In the genomic region with DNA sequence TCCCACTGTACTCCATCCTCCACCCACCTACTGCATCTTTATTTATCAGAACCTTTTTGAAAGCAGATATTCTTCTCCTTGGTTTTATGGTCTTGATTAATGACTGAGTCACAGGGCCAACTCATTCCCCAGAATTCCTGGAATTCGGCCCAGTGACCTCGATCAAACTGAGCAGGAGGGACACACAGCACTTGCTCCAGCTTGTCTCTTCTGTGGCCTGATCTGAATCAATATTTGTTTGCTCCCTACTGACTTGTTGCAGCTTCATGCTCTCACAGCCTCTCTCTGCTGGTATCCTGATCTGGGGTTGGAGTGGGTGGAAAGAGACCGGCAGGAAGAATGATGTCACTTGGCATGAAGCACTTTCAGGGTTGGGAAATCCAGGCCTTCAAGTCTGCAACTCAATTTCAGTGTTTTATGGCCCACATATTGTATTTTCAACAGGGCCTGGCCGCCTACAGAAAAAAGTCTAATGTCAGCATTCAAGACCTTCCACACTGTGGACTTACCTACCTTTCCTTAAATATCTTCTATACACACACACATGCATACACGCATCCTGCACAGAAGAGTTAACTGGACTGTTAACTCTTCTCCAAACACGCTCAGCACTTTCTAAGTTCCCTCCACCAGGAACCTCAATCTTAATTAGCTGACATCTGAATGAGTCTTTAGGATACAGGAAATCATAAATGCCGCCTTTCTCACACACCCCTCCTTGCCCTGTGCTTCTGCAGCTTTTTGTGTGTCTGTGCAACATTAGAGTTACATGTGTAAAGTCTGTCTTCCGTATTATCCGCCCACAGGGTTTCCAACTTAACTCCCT, we compare ENCODE assay signal across 8 cellular contexts. TPM values are rescaled to one million over a fixed set of nuclear protein-coding genes. Genes with fewer than 3 reads are reported as not detected.
DNase-seq lines count a peak whose midpoint lies in the region; ATAC-seq and TF ChIP-seq lines count a peak whose summit lies in the region.

No MANE protein-coding gene starts in this region.

- H3K9ac ChIP-seq in KMS-11: no peak overlapping the region

- H3K36me3 ChIP-seq in KMS-11 (ENCODE audit: insufficient read depth): no peaks in the 10 kb centered on the region; the same call in 1 of the 2 replicates
- H3K36me3 ChIP-seq in left ventricle myocardium inferior: peaks cover 17% of the 10 kb centered on the region
- H3K36me3 ChIP-seq in OCI-LY7 (ENCODE audit: insufficient read depth, low read length): no peaks in the 10 kb centered on the region

- H2AFZ ChIP-seq in KMS-11 (ENCODE audit: low read depth): no peak overlapping the region
- no peak overlapping the region for H2AFZ ChIP-seq in OCI-LY7 (ENCODE audit: low read length)

- H3K4me3 ChIP-seq in KMS-11 (IDR thresholded peaks at IDR 0.05; ENCODE audit: insufficient read depth, low read depth, low read length): no peak overlapping the region
- peak overlapping the region; percentile 88 for H3K4me3 ChIP-seq in left ventricle myocardium inferior
- H3K4me3 ChIP-seq in skin epidermis: peak overlapping the region in 5 of 7 experiments; percentile 6 to 86 (median 71)
- no peak overlapping the region for H3K4me3 ChIP-seq in OCI-LY7 (ENCODE audit: low read depth, low read length, poor library complexity, severe bottlenecking)

- no peaks in the 10 kb centered on the region for H3K9me3 ChIP-seq in left ventricle myocardium inferior (replicated peaks)
- H3K9me3 ChIP-seq in OCI-LY7 (ENCODE audit: low read length): no peaks in the 10 kb centered on the region

- H3K36me3 Mint-ChIP-seq in Calu3 (ENCODE audit: insufficient read depth, unreplicated experiment): peaks cover 99% of the 10 kb centered on the region
- peaks cover 3 to 8% of the 10 kb centered on the region in 2 donors for H3K36me3 Mint-ChIP-seq in activated T-cell treated with anti-CD3 and anti-CD28 coated beads, Interleukin-2, amount 50 U/mL, for 72 hours (ENCODE audit: insufficient read depth in 2 of 2)

- DNase-seq in Calu3 (peak; percentile 80), left ventricle myocardium inferior (peak; percentile 31), OCI-LY7 (ENCODE audit: low spot score) (no peak), middle frontal gyrus (ENCODE audit: extremely low spot score, low spot score) (no peak)
- no peak for DNase-seq in activated T-cell treated with anti-CD3 and anti-CD28 coated beads, Interleukin-2, amount 50 U/mL, for 72 hours

- H3K27ac Mint-ChIP-seq in Calu3 (ENCODE audit: unreplicated experiment): peak overlapping the region; percentile 99
- H3K27ac Mint-ChIP-seq in activated T-cell treated with anti-CD3 and anti-CD28 coated beads, Interleukin-2, amount 50 U/mL, for 72 hours: peak overlapping the region; percentile 16

- intact Hi-C loops in Calu3 (cut with micrococcal nuclease; ENCODE audit: unreplicated experiment): loop anchor here (5.0 kb wide), 1 partner anchor 36 kb away; no protein-coding TSS in a partner anchor
- intact Hi-C loops in left ventricle myocardium inferior (cut with micrococcal nuclease): no loop called here
- intact Hi-C loops in OCI-LY7 (cut with micrococcal nuclease; ENCODE audit: unreplicated experiment): no loop called here

- ATAC-seq in activated T-cell treated with anti-CD3 and anti-CD28 coated beads, Interleukin-2, amount 50 U/mL, for 72 hours (replicated peaks in 1 of 2): no peak
- no peak for ATAC-seq in GM21367 (IDR thresholded peaks at IDR 0.05; ENCODE audit: unreplicated experiment)

- peaks cover 91% of the 10 kb centered on the region for H3K79me2 ChIP-seq in KMS-11 (ENCODE audit: insufficient read depth, low read depth)
- no peaks in the 10 kb centered on the region for H3K79me2 ChIP-seq in OCI-LY7 (ENCODE audit: insufficient read depth, low read depth, low read length)

- BruUV-seq in Calu3 (replicated peaks; lab: Mats Ljungman, UMichigan): no TSS peak
- no TSS peak for BruUV-seq in OCI-LY7 (replicated peaks; lab: Mats Ljungman, UMichigan)

- H3K9me2 ChIP-seq in OCI-LY7 (ENCODE audit: insufficient read depth, low read length): no peaks in the 10 kb centered on the region

- H3K4me1 Mint-ChIP-seq in Calu3 (ENCODE audit: low read depth, unreplicated experiment): peaks cover 60% of the 10 kb centered on the region
- peaks cover 73% of the 10 kb centered on the region for H3K4me1 Mint-ChIP-seq in activated T-cell treated with anti-CD3 and anti-CD28 coated beads, Interleukin-2, amount 50 U/mL, for 72 hours (ENCODE audit: low read depth)

- TF ChIP-seq CTCF in Calu3 (IDR thresholded peaks at IDR 0.05; ENCODE audit: unreplicated experiment) (no peak), KMS-11 (conservative IDR thresholded peaks at IDR 0.05; ENCODE audit: low read depth, low read length) (no peak), left ventricle myocardium inferior (IDR thresholded peaks at IDR 0.05; ENCODE audit: borderline replicate concordance) (no peak), OCI-LY7 (conservative IDR thresholded peaks at IDR 0.05; ENCODE audit: low read length) (no peak)

- peak overlapping the region; percentile 11; the same call in 1 of the 2 replicates for H3K4me2 ChIP-seq in KMS-11
- no peak overlapping the region for H3K4me2 ChIP-seq in OCI-LY7 (ENCODE audit: low read length)

- peak overlapping the region; percentile 86 for H3K4me3 Mint-ChIP-seq in Calu3 (ENCODE audit: low read depth, unreplicated experiment)
- peak overlapping the region; percentile 20 to 64 for H3K4me3 Mint-ChIP-seq in activated T-cell treated with anti-CD3 and anti-CD28 coated beads, Interleukin-2, amount 50 U/mL, for 72 hours

- H3K27me3 ChIP-seq in KMS-11 (ENCODE audit: insufficient read depth, low read depth) (no peaks in the 10 kb centered on the region), left ventricle myocardium inferior (ENCODE audit: low read depth) (no peaks in the 10 kb centered on the region)

- H3K27me3 Mint-ChIP-seq in Calu3 (ENCODE audit: unreplicated experiment): peaks cover 1% of the 10 kb centered on the region
- peaks cover 6% of the 10 kb centered on the region for H3K27me3 Mint-ChIP-seq in activated T-cell treated with anti-CD3 and anti-CD28 coated beads, Interleukin-2, amount 50 U/mL, for 72 hours (ENCODE audit: low read depth)

- CTCF ChIA-PET in Calu3 (lab: Charles Lee) (interaction anchor here (0.6 to 1.6 kb wide), 8 partner anchors 12 to 475 kb away, joined by 3 to 5 read pairs (median 4); no protein-coding TSS in a partner anchor), OCI-LY7 (lab: Charles Lee; ENCODE audit: unreplicated experiment) (no interaction called here)

- no peaks in the 10 kb centered on the region for H3K9me3 Mint-ChIP-seq in Calu3 (ENCODE audit: low read depth, unreplicated experiment)
- H3K9me3 Mint-ChIP-seq in activated T-cell treated with anti-CD3 and anti-CD28 coated beads, Interleukin-2, amount 50 U/mL, for 72 hours: no peaks in the 10 kb centered on the region

- H4K20me1 ChIP-seq in KMS-11 (ENCODE audit: insufficient read depth) (peaks cover 7% of the 10 kb centered on the region), OCI-LY7 (ENCODE audit: insufficient read depth, low read length) (no peaks in the 10 kb centered on the region)

- POLR2A ChIA-PET in OCI-LY7 (lab: Charles Lee): no interaction called here

- H3K4me1 ChIP-seq in KMS-11 (ENCODE audit: low read depth, poor library complexity, severe bottlenecking): peaks cover 81% of the 10 kb centered on the region
- peaks cover 99% of the 10 kb centered on the region for H3K4me1 ChIP-seq in left ventricle myocardium inferior
- no peaks in the 10 kb centered on the region for H3K4me1 ChIP-seq in OCI-LY7 (ENCODE audit: insufficient read depth, low read length, poor library complexity, severe bottlenecking)

- H3K27ac ChIP-seq in KMS-11 (no peak overlapping the region), left ventricle myocardium inferior (replicated peaks) (peak overlapping the region; percentile 99), skin epidermis (peak overlapping the region in 20 of 21 experiments; percentile 69 to 100 (median 98)), OCI-LY7 (ENCODE audit: low read depth, low read length, poor library complexity, severe bottlenecking) (no peak overlapping the region)

RNA-seq across cellular contexts. Expression of gene ANXA2, which starts 4.6 kb away (rescaled TPM):
- 3,100 and 3,305 TPM in 2 replicates for total RNA-seq in Calu3 (2022)
- total RNA-seq in activated T-cell treated with anti-CD3 and anti-CD28 coated beads, Interleukin-2, amount 50 U/mL, for 72 hours: 10 to 100 TPM; 58.2 to 89.3 TPM
- 123 TPM for total RNA-seq in left ventricle myocardium inferior
- 26.5 and 40.1 TPM in 2 replicates for total RNA-seq in OCI-LY7 (2014; rRNA removed; shearing (Covaris generic))
- 29.8 and 43.4 TPM in 2 replicates for total RNA-seq in OCI-LY7 (2022)

Comparison
In these comparisons a context has a peak if more than half of its experiments do, and no peak if none do; other contexts are left out.
1. DNase-seq: peak in Calu3 (single experiment) and left ventricle myocardium inferior (single experiment); none in activated T-cell treated with anti-CD3 and anti-CD28 coated beads, Interleukin-2, amount 50 U/mL, for 72 hours (0 of 2), OCI-LY7 (single experiment) and middle frontal gyrus (single experiment).
2. H3K27ac ChIP-seq: peak in left ventricle myocardium inferior (single experiment) and skin epidermis (20 of 21); none in KMS-11 (single experiment) and OCI-LY7 (single experiment).
3. H3K4me3 ChIP-seq: peak in left ventricle myocardium inferior (single experiment) and skin epidermis (5 of 7); none in KMS-11 (single experiment) and OCI-LY7 (single experiment).
4. RNA of gene ANXA2, which starts 4.6 kb away (total RNA-seq): 3,100 to 3,305 TPM in Calu3; 123 TPM in left ventricle myocardium inferior (single experiment), 58.2 to 89.3 TPM in activated T-cell treated with anti-CD3 and anti-CD28 coated beads, Interleukin-2, amount 50 U/mL, for 72 hours and 26.5 to 43.4 TPM in OCI-LY7; every median in the first group is over 10 times any median in the second.